In genomic region chr21:41147096-41147978, GRCh38 we compare ENCODE assay signal across 1 cellular context.
TF ChIP-seq lines count a peak whose summit lies in the region.

No MANE protein-coding gene starts in this region.

TF ChIP-seq in GM23338, 12 proteins besides CTCF, POLR2A, EP300 and RAD21 (continued from another document):
- TF ChIP-seq ZNF462 (CRISPR knock-in tag; IDR thresholded peaks at IDR 0.05) = no peak
